Comparison of ENCODE assay signal across 18 cellular contexts in the genomic region with DNA sequence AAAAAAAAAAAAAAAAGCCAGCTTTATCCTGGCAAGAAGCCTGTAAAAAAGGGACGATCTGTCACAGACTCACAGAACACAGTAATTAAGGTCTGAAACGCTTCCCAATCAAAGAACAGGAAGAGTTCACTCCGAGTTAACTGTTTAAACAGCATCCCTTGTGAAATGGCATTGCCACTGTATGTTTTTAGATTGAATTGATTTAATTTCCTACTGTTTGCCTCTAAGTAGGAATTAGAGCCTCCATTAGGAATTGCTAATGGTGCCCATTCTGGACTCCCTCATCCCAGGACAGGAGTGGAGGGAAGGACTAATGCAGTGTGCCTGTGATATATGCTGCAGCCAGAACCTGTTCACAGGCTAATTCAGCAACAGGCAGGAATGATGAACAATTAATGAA.
"Had no signal": no experiment of that assay in that cellular context is flagged by ENCODE, and none has a peak within 500 bp of the region (broad histone marks: within the 10 kb centered on the region; RNA-seq: fewer than 3 reads in every experiment).

No MANE protein-coding gene starts in this region.

- H3K36me3 ChIP-seq: esophagus squamous epithelium, heart right ventricle, left ventricle myocardium inferior, right atrium auricular region, upper lobe of right lung had no signal

- H3K4me1 ChIP-seq: body of pancreas, esophagus squamous epithelium, heart right ventricle, left ventricle myocardium inferior, right atrium auricular region, upper lobe of right lung had no signal

- H3K4me3 ChIP-seq: body of pancreas, esophagus squamous epithelium, heart right ventricle, left ventricle myocardium inferior, right atrium auricular region, upper lobe of right lung had no signal

- ATAC-seq: activated CD4-positive, CD25-positive, alpha-beta regulatory T cell treated with anti-CD3 and anti-CD28 coated beads, Interleukin-2, amount 50 U/mL, for 24 hours; activated T-cell treated with anti-CD3 and anti-CD28 coated beads, Interleukin-2, amount 50 U/mL, for 4 hours; body of pancreas; effector memory CD8-positive, alpha-beta T cell; heart right ventricle; upper lobe of right lung had no signal

- H3K27me3 ChIP-seq: body of pancreas, esophagus squamous epithelium, heart right ventricle, right atrium auricular region, upper lobe of right lung had no signal

- DNase-seq: activated CD4-positive, alpha-beta T cell treated with anti-CD3 and anti-CD28 coated beads, Interleukin-2, amount 50 U/mL, for 1 hour; activated CD8-positive, alpha-beta memory T cell treated with anti-CD3 and anti-CD28 coated beads, Interleukin-2, amount 50 U/mL, for 4 hours; activated naive CD4-positive, alpha-beta T cell treated with anti-CD3 and anti-CD28 coated beads for 36 hours; activated T-cell treated with anti-CD3 and anti-CD28 coated beads, Interleukin-2, amount 50 U/mL, for 4 hours; body of pancreas; effector memory CD8-positive, alpha-beta T cell; esophagus squamous epithelium; heart right ventricle; left ventricle myocardium inferior; nephron progenitor cell; occipital lobe; stimulated activated CD4-positive, alpha-beta T cell treated with anti-CD3 and anti-CD28 coated beads, Interleukin-12 subunit alpha, Interleukin-12 subunit beta, amount 100 ng/mL, for 4 hours; stimulated activated CD4-positive, alpha-beta T cell treated with anti-CD3 and anti-CD28 coated beads, Interleukin-1b, Interleukin-23, amount 100 ng/mL, for 48 hours; stimulated activated CD8-positive, alpha-beta memory T cell treated with anti-CD3 and anti-CD28 coated beads, Interleukin-4, amount 100 ng/mL, for 48 hours; stimulated activated naive CD4-positive, alpha-beta T cell; upper lobe of right lung had no signal

- H3K9me3 ChIP-seq: body of pancreas, esophagus squamous epithelium, upper lobe of right lung had no signal

- H3K27ac ChIP-seq: body of pancreas, esophagus squamous epithelium, heart right ventricle, left ventricle myocardium inferior, right atrium auricular region, upper lobe of right lung had no signal
